In the genomic region with DNA sequence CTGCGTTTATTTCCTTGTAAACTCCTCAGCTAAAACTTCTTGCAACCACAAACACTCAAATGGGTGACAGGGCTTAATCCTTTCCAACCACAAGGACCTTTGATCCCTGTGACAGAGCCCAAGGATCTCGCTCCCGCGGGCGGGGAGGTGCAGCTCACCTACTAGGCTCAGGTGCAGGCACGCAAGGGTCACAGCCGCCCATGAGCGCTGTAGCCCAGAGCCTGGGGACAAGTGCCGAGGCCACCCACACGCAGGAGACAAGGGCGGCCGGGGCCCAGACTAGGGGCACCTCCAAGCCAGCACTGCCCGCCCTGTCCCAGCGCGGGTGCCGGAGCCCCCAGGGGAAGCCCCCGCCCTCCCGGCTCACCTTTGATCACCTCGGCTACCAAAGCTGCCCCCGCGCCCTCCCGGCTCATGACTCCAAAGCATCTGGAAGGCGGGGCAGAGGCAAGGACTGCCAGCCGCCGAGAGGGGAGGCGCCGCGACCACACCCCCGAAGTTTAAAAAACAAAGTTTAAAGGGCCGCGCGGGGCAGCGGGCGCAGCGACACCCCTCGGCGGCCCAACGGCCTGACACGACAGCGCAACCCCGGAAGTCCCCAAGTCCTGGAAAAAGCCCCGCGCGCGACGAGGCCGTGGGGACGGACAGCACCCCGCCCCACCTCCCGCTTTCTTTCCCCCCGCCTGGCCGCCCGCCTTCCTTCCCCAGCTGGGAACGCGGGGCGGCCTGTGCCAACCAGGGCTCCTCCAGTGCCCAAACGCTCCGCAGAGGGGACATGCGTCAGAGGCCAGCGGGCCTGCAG, we compare ENCODE assay signal across 8 cellular contexts. TPM values are rescaled to one million over a fixed set of nuclear protein-coding genes. Genes with fewer than 3 reads are reported as not detected.
DNase-seq lines count a peak whose midpoint lies in the region; ATAC-seq and TF ChIP-seq lines count a peak whose summit lies in the region.

No MANE protein-coding gene starts in this region.

- peaks cover 18% of the 10 kb centered on the region for H3K4me1 ChIP-seq in CD4-positive, alpha-beta memory T cell (ENCODE audit: insufficient read depth, low read length)
- H3K4me1 ChIP-seq in adrenal gland (replicated peaks in 1 of 2) = peaks cover 0 to 29% of the 10 kb centered on the region in 2 donors
- H3K4me1 ChIP-seq in left ventricle myocardium inferior = peaks cover 42% of the 10 kb centered on the region
- peaks cover 21% of the 10 kb centered on the region for H3K4me1 ChIP-seq in upper lobe of right lung

- H3K27ac Mint-ChIP-seq in CD4-positive, alpha-beta memory T cell = peak overlapping the region; percentile 73 to 90 (median 82)
- H3K27ac Mint-ChIP-seq in T-cell = peak overlapping the region; percentile 83 to 86
- peak overlapping the region; percentile 83 for H3K27ac Mint-ChIP-seq in progenitor cell of endocrine pancreas

- H3K36me3 Mint-ChIP-seq in CD4-positive, alpha-beta memory T cell = peaks cover 4 to 8% of the 10 kb centered on the region in 2 donors
- H3K36me3 Mint-ChIP-seq in T-cell = peaks cover 7% of the 10 kb centered on the region
- no peaks in the 10 kb centered on the region for H3K36me3 Mint-ChIP-seq in progenitor cell of endocrine pancreas (ENCODE audit: insufficient read depth)

- no peaks in the 10 kb centered on the region for H3K9me3 Mint-ChIP-seq in CD4-positive, alpha-beta memory T cell
- H3K9me3 Mint-ChIP-seq in T-cell = no peaks in the 10 kb centered on the region
- H3K9me3 Mint-ChIP-seq in progenitor cell of endocrine pancreas (ENCODE audit: low read depth) = no peaks in the 10 kb centered on the region

- peak; percentile 79 to 88 (median 80) for DNase-seq in CD4-positive, alpha-beta memory T cell
- DNase-seq in T-cell (peak; percentile 54 to 84 (median 72)), adrenal gland (peak; percentile 79 to 83 (median 81)), left ventricle myocardium inferior (peak; percentile 82), progenitor cell of endocrine pancreas (ENCODE audit: low spot score, unreplicated experiment) (peak; percentile 49), upper lobe of right lung (peak; percentile 92)

- peak overlapping the region; percentile 88 to 93 (median 91) for H3K4me3 Mint-ChIP-seq in CD4-positive, alpha-beta memory T cell
- H3K4me3 Mint-ChIP-seq in T-cell = peak overlapping the region; percentile 81 to 87 (median 82)
- peak overlapping the region; percentile 78 for H3K4me3 Mint-ChIP-seq in progenitor cell of endocrine pancreas (ENCODE audit: low read depth)

- peak overlapping the region; percentile 80 for H3K27ac ChIP-seq in CD4-positive, alpha-beta memory T cell (ENCODE audit: low read depth, low read length)
- H3K27ac ChIP-seq in adrenal gland (peak overlapping the region; percentile 62 to 92 (median 83)), left ventricle myocardium inferior (replicated peaks) (peak overlapping the region; percentile 93), upper lobe of right lung (peak overlapping the region; percentile 95)

- intact Hi-C loops in CD4-positive, alpha-beta memory T cell (cut with micrococcal nuclease) = loop anchor here (1.0 to 5.0 kb wide), 6 partner anchors 84 to 239 kb away; partner anchors contain the start of genes HABP4, PRXL2C, ZNF367 and ZNF510
- intact Hi-C loops in adrenal gland (cut with DNase I) = no loop called here
- intact Hi-C loops in left ventricle myocardium inferior (cut with micrococcal nuclease) = loop anchor here (10.0 kb wide), 1 partner anchor 112 kb away; the partner anchor contains the start of gene HABP4
- intact Hi-C loops in upper lobe of right lung (cut with DNase I) = no loop called here

- ATAC-seq in GM19351 (IDR thresholded peaks at IDR 0.05; ENCODE audit: unreplicated experiment) (peak; percentile 82), HG03520 (IDR thresholded peaks at IDR 0.05; ENCODE audit: unreplicated experiment) (peak; percentile 71), T-cell (replicated peaks in 1 of 4) (peak; percentile 86 to 93 (median 90)), upper lobe of right lung (peak; percentile 96)

- TF ChIP-seq POLR2A in adrenal gland (IDR thresholded peaks at IDR 0.05) = peak in 1 of 2 donors; percentile 38

- H3K27me3 ChIP-seq in CD4-positive, alpha-beta memory T cell (ENCODE audit: insufficient read depth, low read length) = no peaks in the 10 kb centered on the region
- H3K27me3 ChIP-seq in adrenal gland = no peaks in the 10 kb centered on the region
- no peaks in the 10 kb centered on the region for H3K27me3 ChIP-seq in left ventricle myocardium inferior (ENCODE audit: low read depth)
- H3K27me3 ChIP-seq in upper lobe of right lung = no peaks in the 10 kb centered on the region

- TF ChIP-seq CTCF in adrenal gland (IDR thresholded peaks at IDR 0.05) = peak; percentile 58 to 67 (median 64)
- TF ChIP-seq CTCF in left ventricle myocardium inferior (IDR thresholded peaks at IDR 0.05; ENCODE audit: borderline replicate concordance) = peak; percentile 80
- peak; percentile 80 for TF ChIP-seq CTCF in progenitor cell of endocrine pancreas (IDR thresholded peaks at IDR 0.05; ENCODE audit: unreplicated experiment)
- TF ChIP-seq CTCF in upper lobe of right lung (IDR thresholded peaks at IDR 0.05) = peak; percentile 68

- H3K4me1 Mint-ChIP-seq in CD4-positive, alpha-beta memory T cell = peaks cover 15 to 30% (median 23%) of the 10 kb centered on the region in 4 donors
- H3K4me1 Mint-ChIP-seq in T-cell (peaks cover 26 to 29% (median 28%) of the 10 kb centered on the region in 3 donors), progenitor cell of endocrine pancreas (ENCODE audit: low read depth) (peaks cover 17% of the 10 kb centered on the region)

- 0 to 1% (median 1%) methylated on average over 20 to 60 of the region's 60 CpGs for WGBS in adrenal gland, 4 donors

- peak overlapping the region; percentile 75 to 80 for H3K4me3 ChIP-seq in CD4-positive, alpha-beta memory T cell (ENCODE audit: low read length in 2 of 2)
- H3K4me3 ChIP-seq in adrenal gland (peak overlapping the region; percentile 39 to 84 (median 64)), left ventricle myocardium inferior (peak overlapping the region; percentile 91), upper lobe of right lung (peak overlapping the region; percentile 82)

- CTCF ChIA-PET in CD4-positive, alpha-beta memory T cell (lab: Charles Lee; ENCODE audit: partially characterized antibody) = interaction anchor here (0.7 to 2.6 kb wide), 18 partner anchors 9 to 240 kb away, joined by 3 to 19 read pairs (median 4); no protein-coding TSS in a partner anchor
- CTCF ChIA-PET in T-cell (lab: Charles Lee) = interaction anchor here in 1 of 2 donors (0.5 to 2.2 kb wide), 7 partner anchors 9 to 240 kb away, joined by 3 to 8 read pairs (median 3); no protein-coding TSS in a partner anchor

- H3K27me3 Mint-ChIP-seq in CD4-positive, alpha-beta memory T cell = no peaks in the 10 kb centered on the region
- H3K27me3 Mint-ChIP-seq in T-cell (peaks cover 0 to 9% of the 10 kb centered on the region in 2 donors), progenitor cell of endocrine pancreas (no peaks in the 10 kb centered on the region)

- POLR2A ChIA-PET in CD4-positive, alpha-beta memory T cell (lab: Charles Lee; ENCODE audit: partially characterized antibody) = interaction anchor here (0.5 to 3.8 kb wide), 21 partner anchors 8 to 1840 kb away, joined by 3 to 53 read pairs (median 4); partner anchors contain the start of genes AOPEP, HABP4, NCBP1 and SLC35D2
- POLR2A ChIA-PET in T-cell (lab: Charles Lee) = interaction anchor here (0.6 to 0.7 kb wide), 3 partner anchors 87 to 140 kb away, joined by 3 to 6 read pairs (median 5); no protein-coding TSS in a partner anchor

- peaks cover 3% of the 10 kb centered on the region for H3K36me3 ChIP-seq in CD4-positive, alpha-beta memory T cell (ENCODE audit: insufficient read depth, low read length)
- H3K36me3 ChIP-seq in adrenal gland (replicated peaks in 1 of 2) (no peaks in the 10 kb centered on the region), left ventricle myocardium inferior (peaks cover 9% of the 10 kb centered on the region), upper lobe of right lung (peaks cover 14% of the 10 kb centered on the region)

- no peaks in the 10 kb centered on the region for H3K9me3 ChIP-seq in CD4-positive, alpha-beta memory T cell (ENCODE audit: control insufficient read depth in 1 of 2, low read length in 2 of 2)
- H3K9me3 ChIP-seq in adrenal gland (replicated peaks in 1 of 3) (no peaks in the 10 kb centered on the region), left ventricle myocardium inferior (replicated peaks) (no peaks in the 10 kb centered on the region), upper lobe of right lung (no peaks in the 10 kb centered on the region)

RNA-seq across cellular contexts. Expression of gene CDC14B, which starts 53.0 kb away (rescaled TPM):
- 10 to 100 TPM; 15.8 to 17.1 TPM for total RNA-seq in CD4-positive, alpha-beta memory T cell
- polyA plus RNA-seq in CD4-positive, alpha-beta memory T cell = 10 to 100 TPM; 10.6 to 10.7 TPM
- total RNA-seq in T-cell = 10 to 100 TPM in 1 of 5 donors, 1 to 10 TPM in 4; 4.8 to 11.9 (median 7.2) TPM
- 10 to 100 TPM in 7 of 8 donors, 1 to 10 TPM in 1; 9.7 to 19.1 (median 16.8) TPM for total RNA-seq in adrenal gland
- polyA plus RNA-seq in adrenal gland = 1 to 10 TPM; 7.5 to 8.9 (median 8.2) TPM
- 26.4 TPM for total RNA-seq in left ventricle myocardium inferior
- 46.2 and 53.2 TPM in 2 replicates for total RNA-seq in progenitor cell of endocrine pancreas
- total RNA-seq in upper lobe of right lung = 14.5 TPM

Comparison
In these comparisons a context has a peak if more than half of its experiments do, and no peak if none do; other contexts are left out.
1. Peak in every context shown above with its lines: DNase-seq, ATAC-seq, H3K4me3 ChIP-seq and H3K27ac ChIP-seq.
2. intact Hi-C loops: an anchor here in CD4-positive, alpha-beta memory T cell (1.0 to 5.0 kb wide) and left ventricle myocardium inferior (10.0 kb wide); none called in adrenal gland and upper lobe of right lung.